In the genomic region with DNA sequence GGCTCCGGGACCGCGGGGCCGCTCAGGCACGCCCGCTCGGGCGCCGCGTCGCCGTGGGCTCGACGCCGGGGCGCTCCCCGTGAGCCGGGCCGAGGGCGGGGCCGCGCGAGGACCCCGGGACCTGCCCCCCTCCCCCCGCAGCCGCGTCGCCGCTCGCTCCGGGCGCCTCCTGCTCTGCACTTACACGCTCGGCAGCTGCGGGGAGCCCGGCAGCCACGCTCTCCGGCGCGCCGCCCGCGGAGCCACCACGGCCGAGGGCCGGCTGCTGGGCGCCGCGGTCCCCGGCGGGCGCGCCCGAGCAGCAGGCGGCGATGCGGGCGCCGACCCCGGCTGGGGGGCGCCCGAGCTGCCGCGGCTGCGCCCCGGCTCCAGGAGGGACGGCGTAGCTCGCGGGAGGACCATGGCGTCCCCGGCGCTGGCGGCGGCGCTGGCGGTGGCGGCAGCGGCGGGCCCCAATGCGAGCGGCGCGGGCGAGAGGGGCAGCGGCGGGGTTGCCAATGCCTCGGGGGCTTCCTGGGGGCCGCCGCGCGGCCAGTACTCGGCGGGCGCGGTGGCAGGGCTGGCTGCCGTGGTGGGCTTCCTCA, we compare ENCODE assay signal across 8 cellular contexts. TPM values are rescaled to one million over a fixed set of nuclear protein-coding genes. Genes with fewer than 3 reads are reported as not detected.
A peak's percentile ranks its signal among the peaks of the same experiment; 100 is the strongest.
DNase-seq lines count a peak whose midpoint lies in the region; ATAC-seq and TF ChIP-seq lines count a peak whose summit lies in the region.

A gene (plus strand): TSS at position 179 of the 584 bp plus-strand sequence. CDS start 222 bp downstream, at position 401.

- intact Hi-C loops in heart left ventricle (cut with DNase I) = loop anchor here in 4 of 10 donors (5.0 to 10.0 kb wide), 2 partner anchors 109 to 116 kb away; no protein-coding TSS in a partner anchor

- H3K27me3 ChIP-seq in heart left ventricle (peaks cover 13 to 59% (median 34%) of the 10 kb centered on the region in 9 donors), rectal smooth muscle tissue (ENCODE audit: control insufficient read depth, insufficient read depth, low read length) (peaks cover 22% of the 10 kb centered on the region), HAP-1 (ENCODE audit: low read depth) (peaks cover 13% of the 10 kb centered on the region)

- H3K4me3 ChIP-seq in heart left ventricle (peak within 1 kb of the TSS; percentile 3 to 56 (median 45)), rectal smooth muscle tissue (ENCODE audit: low read length) (peak within 1 kb of the TSS; percentile 43), HAP-1 (no peak within 1 kb of the TSS; the same call in 1 of the 2 replicates)

- H3K9me3 ChIP-seq in heart left ventricle (no peaks in the 10 kb centered on the region), HAP-1 (no peaks in the 10 kb centered on the region)

- in situ Hi-C loops in HAP-1 (cut with MboI; ENCODE audit: low sequenced_read_pairs) = no loop called here

- DNase-seq in EH (ENCODE audit: low read depth) (peak; percentile 27), SW480 (ENCODE audit: low spot score) (peak; percentile 44), heart left ventricle (peak in 1 of 5 donors; percentile 42), NCI-H2107 (lab: John Stamatoyannopoulos, UW) (no peak), GOT3 (lab: John Stamatoyannopoulos, UW) (no peak), T-helper 1 cell (no peak), HAP-1 (ENCODE audit: low spot score in 2 of 2) (no peak)

- no peak within 1 kb of the TSS for H3K9ac ChIP-seq in rectal smooth muscle tissue (ENCODE audit: low read length)

- no peaks in the 10 kb centered on the region for H3K36me3 ChIP-seq in heart left ventricle
- H3K36me3 ChIP-seq in rectal smooth muscle tissue (ENCODE audit: control insufficient read depth, insufficient read depth, low read length) = no peaks in the 10 kb centered on the region
- no peaks in the 10 kb centered on the region for H3K36me3 ChIP-seq in HAP-1 (replicated peaks)

- 0 to 3% (median 1%) methylated on average over 15 to 97 of the region's 97 CpGs for WGBS in heart left ventricle, 4 donors

- no peak for TF ChIP-seq POLR2A in heart left ventricle (IDR thresholded peaks at IDR 0.05)

- H3K27ac ChIP-seq in heart left ventricle (peak within 1 kb of the TSS in 6 of 12 donors; percentile 29 to 70 (median 41)), rectal smooth muscle tissue (ENCODE audit: low read depth, low read length) (no peak within 1 kb of the TSS)

- no peak for TF ChIP-seq CTCF in heart left ventricle (IDR thresholded peaks at IDR 0.05)

- peaks cover 0 to 13% (median 0%) of the 10 kb centered on the region in 12 donors for H3K4me1 ChIP-seq in heart left ventricle
- H3K4me1 ChIP-seq in rectal smooth muscle tissue (ENCODE audit: control insufficient read depth, insufficient read depth, low read length) = no peaks in the 10 kb centered on the region
- no peaks in the 10 kb centered on the region for H3K4me1 ChIP-seq in HAP-1

- ATAC-seq in heart left ventricle = peak in 3 of 4 donors; percentile 11 to 33 (median 23)

RNA-seq across cellular contexts. Expression of the gene that starts here (rescaled TPM):
- total RNA-seq in heart left ventricle = 1 to 10 TPM; 3.4 to 7.7 (median 5.6) TPM
- polyA plus RNA-seq in heart left ventricle = 1 to 10 TPM; 3.9 to 4.2 TPM

Comparison
In these comparisons a context has a peak if more than half of its experiments do, and no peak if none do; other contexts are left out.
1. DNase-seq: peak in EH (single experiment) and SW480 (single experiment); none in NCI-H2107 (single experiment), GOT3 (single experiment), T-helper 1 cell (0 of 5) and HAP-1 (0 of 2).